In genomic region chr15:98525625-98526024, GRCh38 we compare ENCODE assay signal across 20 cellular contexts.
DNase-seq lines count a peak whose midpoint lies in the region; ATAC-seq, FAIRE-seq and TF ChIP-seq lines count a peak whose summit lies in the region.
"Had no signal": no experiment of that assay in that cellular context is flagged by ENCODE, and none has a peak within 500 bp of the region (broad histone marks: within the 10 kb centered on the region; RNA-seq: fewer than 3 reads in every experiment).

No MANE protein-coding gene starts in this region.

- FAIRE-seq in K562 (lab: Jason Lieb, UNC): no peak
- FAIRE-seq: HTR-8/SVneo had no signal

- no peak for TF ChIP-seq POLR2A in K562 (conservative IDR thresholded peaks at IDR 0.05)

- H3K27ac ChIP-seq in GM23248: no peak overlapping the region
- H3K27ac ChIP-seq in K562 (ENCODE audit: extremely low read depth, low read depth, low read length): no peak overlapping the region
- H3K27ac ChIP-seq in stomach smooth muscle (ENCODE audit: low read length): no peak overlapping the region
- H3K27ac ChIP-seq: esophagus muscularis mucosa had no signal

- DNase-seq in GM23248 (peak; percentile 22), K562 (ENCODE audit: extremely low read depth in 1 of 4, low spot score in 3 of 4) (no peak), iris pigment epithelial cell (ENCODE audit: low read depth) (peak; percentile 18), GOT3 (lab: John Stamatoyannopoulos, UW) (no peak), GM19238 (ENCODE audit: insufficient read length, low spot score) (no peak), Kasumi-1 (lab: John Stamatoyannopoulos, UW) (no peak)
- DNase-seq: activated CD4-positive, alpha-beta T cell treated with anti-CD3 and anti-CD28 coated beads, Interleukin-2, amount 10 ng/mL, durations not matched to agents 7 days and 5 days; activated CD8-positive, alpha-beta memory T cell treated with anti-CD3 and anti-CD28 coated beads, Interleukin-2, amount 50 U/mL, for 48 hours; activated effector memory CD4-positive, alpha-beta T cell treated with Interleukin-2 at 50 U/mL for 16 hours; AML-193; central memory CD4-positive, alpha-beta T cell; COR-L47; islet precursor cell; NCI-H524 treated with DMSO at 0.1 percent for 48 hours had no signal

- H3K4me1 ChIP-seq in GM23248 (ENCODE audit: insufficient read depth) (no peaks in the 10 kb centered on the region), K562 (replicated peaks in 1 of 2; ENCODE audit: control insufficient read depth in 2 of 2, insufficient read depth in 2 of 2, low read length in 2 of 2) (no peaks in the 10 kb centered on the region), stomach smooth muscle (ENCODE audit: control insufficient read depth, insufficient read depth, low read length) (no peaks in the 10 kb centered on the region)

- WGBS in GM23248 (ENCODE audit: low coverage in 1 of 2, low lambda C conversion rate in 2 of 2, missing lambda C conversion rate in 2 of 2), 2 experiments: 22 to 27% methylated on average over 14 of the region's 14 CpGs
- WGBS in K562 (ENCODE audit: insufficient coverage, low coverage, missing lambda C conversion rate): 4% methylated on average over 14 of the region's 14 CpGs

- H3K9ac ChIP-seq in GM23248 (no peak overlapping the region), K562 (ENCODE audit: insufficient read depth in 1 of 2, low read depth in 2 of 2, low read length in 2 of 2) (no peak overlapping the region), stomach smooth muscle (ENCODE audit: low read length in 2 of 2) (peak overlapping the region; percentile 2 to 34)

- H3K9me3 ChIP-seq in GM23248 (ENCODE audit: low read depth) (no peaks in the 10 kb centered on the region), K562 (replicated peaks; ENCODE audit: control insufficient read depth, insufficient read depth, low read depth, low read length) (no peaks in the 10 kb centered on the region), stomach smooth muscle (ENCODE audit: control insufficient read depth in 2 of 2, low read length in 2 of 2) (no peaks in the 10 kb centered on the region)
- H3K9me3 ChIP-seq: esophagus muscularis mucosa, upper lobe of left lung had no signal

- no peak for TF ChIP-seq EP300 in K562 (IDR thresholded peaks at IDR 0.05; ENCODE audit: low read length)

- no peaks in the 10 kb centered on the region for H3K9me1 ChIP-seq in K562 (ENCODE audit: control insufficient read depth, insufficient read depth, low read length)

- TF ChIP-seq RAD21 in K562 (CRISPR knock-in tag; conservative IDR thresholded peaks at IDR 0.05 in 1 of 2, IDR thresholded peaks at IDR 0.05 in 1 of 2): no peak

- ATAC-seq in K562 (no peak), GM19351 (IDR thresholded peaks at IDR 0.05; ENCODE audit: unreplicated experiment) (no peak)
- ATAC-seq: Right ventricle myocardium inferior had no signal

- H3F3A ChIP-seq in GM23248 (ENCODE audit: insufficient read depth): no peaks in the 10 kb centered on the region

- TF ChIP-seq CTCF in K562 (IDR thresholded peaks at IDR 0.05 in 2 of 3, conservative IDR thresholded peaks at IDR 0.05 in 1 of 3; ENCODE audit: insufficient read depth in 2 of 3, low read depth in 1 of 3, low read length in 3 of 3): no peak

- H3K79me2 ChIP-seq in GM23248 (ENCODE audit: insufficient read depth) (no peaks in the 10 kb centered on the region), K562 (ENCODE audit: control insufficient read depth, insufficient read depth, low read length) (no peaks in the 10 kb centered on the region)

- H2AFZ ChIP-seq in GM23248: peak overlapping the region; percentile 65
- no peak overlapping the region for H2AFZ ChIP-seq in K562 (ENCODE audit: low read depth, low read length)

- H3K4me3 ChIP-seq in GM23248 (no peak overlapping the region), K562 (no peak overlapping the region), stomach smooth muscle (ENCODE audit: low read length in 2 of 2) (peak overlapping the region; percentile 31 to 47)
- H3K4me3 ChIP-seq: esophagus muscularis mucosa, upper lobe of left lung had no signal

- H3K36me3 ChIP-seq in GM23248 (ENCODE audit: low read depth) (no peaks in the 10 kb centered on the region), K562 (ENCODE audit: control insufficient read depth, insufficient read depth, low read length) (no peaks in the 10 kb centered on the region), stomach smooth muscle (ENCODE audit: control insufficient read depth in 2 of 2, insufficient read depth in 2 of 2, low read length in 2 of 2) (no peaks in the 10 kb centered on the region)
- H3K36me3 ChIP-seq: esophagus muscularis mucosa, upper lobe of left lung had no signal

- POLR2A ChIA-PET in K562 (lab: Yijun Ruan, JAX): no interaction called here

- in situ Hi-C loops in GM23248 (cut with MboI) (no loop called here), K562 (cut with MboI) (no loop called here)

- CTCF ChIA-PET in K562 (lab: Yijun Ruan, JAX; ENCODE audit: low intra/inter-chr PET ratio): no interaction called here

- H3K27me3 ChIP-seq in GM23248 (replicated peaks; ENCODE audit: insufficient read depth): 0 out of 2 replicates have a peak, but pooled peaks cover 20% of the 10 kb centered on the region
- H3K27me3 ChIP-seq in K562 (ENCODE audit: control insufficient read depth in 2 of 2, insufficient read depth in 2 of 2, low read length in 2 of 2): peaks cover 15% of the 10 kb centered on the region in 2 experiments; a peak in 4 of 5 replicates
- no peaks in the 10 kb centered on the region for H3K27me3 ChIP-seq in stomach smooth muscle (ENCODE audit: control insufficient read depth in 1 of 2, insufficient read depth in 2 of 2, low read length in 2 of 2)
- H3K27me3 ChIP-seq: upper lobe of left lung had no signal

- intact Hi-C loops in K562 (cut with micrococcal nuclease): no loop called here

- BruUV-seq in K562 (replicated peaks; lab: Mats Ljungman, UMichigan): no TSS peak

- H3K9me2 ChIP-seq in GM23248 (ENCODE audit: insufficient read depth): no peaks in the 10 kb centered on the region

- no peaks in the 10 kb centered on the region for H4K20me1 ChIP-seq in GM23248 (ENCODE audit: insufficient read depth)
- H4K20me1 ChIP-seq in K562 (replicated peaks; ENCODE audit: control insufficient read depth, insufficient read depth, low read length): no peaks in the 10 kb centered on the region

- H3K4me2 ChIP-seq in GM23248 (ENCODE audit: unreplicated experiment) (no peak overlapping the region), K562 (ENCODE audit: insufficient read depth, low read length) (no peak overlapping the region)

TF ChIP-seq in K562, 482 proteins besides CTCF, POLR2A, EP300 and RAD21:
- TF ChIP-seq NR1H2 (CRISPR knock-in tag; IDR thresholded peaks at IDR 0.05) (no peak), PRDM10 (IDR thresholded peaks at IDR 0.05; ENCODE audit: partially characterized antibody) (peak; percentile 32)

Comparison
In these comparisons a context has a peak if more than half of its experiments do, and no peak if none do; other contexts are left out.
1. DNase-seq: peak in GM23248 (single experiment) and iris pigment epithelial cell (single experiment); none in K562 (0 of 4), GOT3 (single experiment), GM19238 (single experiment) and Kasumi-1 (0 of 2).
2. H3K4me3 ChIP-seq: peak in stomach smooth muscle (2 of 2); none in GM23248 (single experiment) and K562 (single experiment).
3. H3K9ac ChIP-seq: peak in stomach smooth muscle (2 of 2); none in GM23248 (single experiment) and K562 (0 of 2).